Comparison of ENCODE assay signal across 10 cellular contexts in the genomic region with DNA sequence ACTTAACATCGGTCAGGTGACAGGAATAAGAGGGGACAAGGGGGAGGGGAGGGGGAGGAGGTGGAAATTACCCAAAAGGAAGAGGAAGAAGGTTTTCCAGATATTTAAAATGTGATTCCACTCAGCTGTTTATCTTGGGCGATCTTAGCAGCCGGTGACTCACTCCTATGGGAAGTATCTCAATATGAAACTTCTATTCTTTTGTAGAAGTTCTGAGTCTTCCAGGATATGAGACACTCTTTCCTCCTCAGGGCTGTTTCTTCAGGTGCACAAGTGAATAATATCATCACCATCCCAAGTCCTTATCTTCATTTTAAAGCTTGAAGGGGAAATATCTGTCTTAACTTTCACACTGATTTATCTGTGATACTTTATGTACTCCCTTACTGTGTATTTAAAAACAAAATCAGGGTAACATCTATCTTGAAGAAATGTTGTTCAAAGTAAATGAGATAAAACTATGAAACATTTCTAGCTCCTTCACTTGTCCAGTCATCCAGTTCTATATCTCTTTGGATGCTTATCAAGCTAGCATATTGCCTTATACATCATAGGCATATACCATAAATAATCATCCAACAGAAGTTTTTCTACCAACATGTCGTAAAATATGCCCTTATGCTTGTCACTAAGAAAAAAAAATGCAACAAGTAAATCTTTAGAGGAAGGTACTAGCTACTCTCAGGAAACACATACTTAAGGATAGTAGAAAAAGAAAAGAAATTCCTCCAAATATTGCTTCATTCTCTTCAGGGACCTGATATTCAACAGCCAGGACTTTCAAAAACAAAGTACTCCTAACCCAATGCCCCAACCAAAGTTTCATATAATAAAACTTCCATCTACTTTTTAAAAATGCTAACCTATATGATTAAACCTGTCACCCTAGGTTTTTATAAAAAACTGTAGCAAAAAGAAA. TPM values are rescaled to one million over a fixed set of nuclear protein-coding genes. Genes with fewer than 3 reads are reported as not detected.
DNase-seq lines count a peak whose midpoint lies in the region; ATAC-seq, FAIRE-seq and TF ChIP-seq lines count a peak whose summit lies in the region.
"Had no signal": no experiment of that assay in that cellular context is flagged by ENCODE, and none has a peak within 500 bp of the region (broad histone marks: within the 10 kb centered on the region; RNA-seq: fewer than 3 reads in every experiment).

No MANE protein-coding gene starts in this region.

- H3K4me3 ChIP-seq in K562 = no peak overlapping the region
- H3K4me3 ChIP-seq in right cardiac atrium (ENCODE audit: low read length) = no peak overlapping the region
- H3K4me3 ChIP-seq: BLaER1 treated with 17β-estradiol and CSF1 and Interleukin-3, amounts not matched to agents 10 nM and 100 nM had no signal

- H3K4me1 ChIP-seq in K562 (replicated peaks in 1 of 2; ENCODE audit: control insufficient read depth in 2 of 2, insufficient read depth in 2 of 2, low read length in 2 of 2) = no peaks in the 10 kb centered on the region
- no peaks in the 10 kb centered on the region for H3K4me1 ChIP-seq in right cardiac atrium (ENCODE audit: control insufficient read depth, insufficient read depth, low read length)

- H4K20me1 ChIP-seq in K562 (replicated peaks; ENCODE audit: control insufficient read depth, insufficient read depth, low read length) = no peaks in the 10 kb centered on the region

- POLR2A ChIA-PET in K562 (lab: Yijun Ruan, JAX) = no interaction called here

- peak; percentile 16 for DNase-seq in stimulated activated CD4-positive, alpha-beta T cell treated with anti-CD3 and anti-CD28 coated beads, Interleukin-15, amount 100 ng/mL, for 24 hours
- no peak for DNase-seq in stimulated activated CD4-positive, alpha-beta T cell treated with anti-CD3 and anti-CD28 coated beads, Interleukin-1b, Interleukin-23, amount 100 ng/mL, for 48 hours
- DNase-seq in K562 (ENCODE audit: extremely low read depth in 1 of 4, low spot score in 3 of 4) (no peak), right cardiac atrium (peak in 2 of 3 donors; percentile 16 to 23), urothelium cell line (ENCODE audit: low spot score) (peak; percentile 41), pons (ENCODE audit: low spot score) (no peak), MV-4-11 (lab: John Stamatoyannopoulos, UW) (no peak), NCI-H1436 treated with DMSO at 0.1 percent for 48 hours (lab: John Stamatoyannopoulos, UW) (no peak)
- DNase-seq: SHP77 had no signal

- no peak overlapping the region for H3K9ac ChIP-seq in K562 (ENCODE audit: insufficient read depth in 1 of 2, low read depth in 2 of 2, low read length in 2 of 2)
- H3K9ac ChIP-seq: BLaER1 treated with 17β-estradiol and CSF1 and Interleukin-3, amounts not matched to agents 10 nM and 100 nM had no signal

- ATAC-seq in K562 = no peak
- ATAC-seq in right cardiac atrium = peak; percentile 52 to 92

- FAIRE-seq in K562 (lab: Jason Lieb, UNC) (no peak), urothelium cell line (lab: Jason Lieb, UNC) (no peak)

- WGBS in K562 (ENCODE audit: insufficient coverage, low coverage, missing lambda C conversion rate) = 3% methylated on average over 4 of the region's 4 CpGs
- 54% methylated on average over 4 of the region's 4 CpGs for WGBS in right cardiac atrium

- intact Hi-C loops in K562 (cut with micrococcal nuclease) (no loop called here), right cardiac atrium (cut with DNase I) (loop anchor here in 1 of 4 donors (10.0 kb wide), 1 partner anchor 108 kb away; no protein-coding TSS in a partner anchor)

- TF ChIP-seq EP300 in K562 (IDR thresholded peaks at IDR 0.05; ENCODE audit: low read length) = no peak

- H3K4me2 ChIP-seq in K562 (ENCODE audit: insufficient read depth, low read length) = no peak overlapping the region

- H3K9me3 ChIP-seq in K562 (replicated peaks; ENCODE audit: control insufficient read depth, insufficient read depth, low read depth, low read length) (no peaks in the 10 kb centered on the region), right cardiac atrium (ENCODE audit: control insufficient read depth, low read length) (no peaks in the 10 kb centered on the region)

- TF ChIP-seq POLR2A in K562 (conservative IDR thresholded peaks at IDR 0.05) = no peak

- H3K27ac ChIP-seq in K562 (ENCODE audit: extremely low read depth, low read depth, low read length) (no peak overlapping the region), right cardiac atrium (ENCODE audit: low read length) (no peak overlapping the region)
- H3K27ac ChIP-seq: BLaER1 treated with 17β-estradiol and CSF1 and Interleukin-3, amounts not matched to agents 10 nM and 100 nM had no signal

- peaks cover 14 to 17% of the 10 kb centered on the region in 2 experiments; a peak in 4 of 5 replicates for H3K27me3 ChIP-seq in K562 (ENCODE audit: control insufficient read depth in 2 of 2, insufficient read depth in 2 of 2, low read length in 2 of 2)
- no peaks in the 10 kb centered on the region for H3K27me3 ChIP-seq in right cardiac atrium (ENCODE audit: control insufficient read depth, insufficient read depth)
- H3K27me3 ChIP-seq: BLaER1 treated with 17β-estradiol and CSF1 and Interleukin-3, amounts not matched to agents 10 nM and 100 nM had no signal

- no peak overlapping the region for H2AFZ ChIP-seq in K562 (ENCODE audit: low read depth, low read length)

- TF ChIP-seq RAD21 in K562 (CRISPR knock-in tag; conservative IDR thresholded peaks at IDR 0.05 in 1 of 2, IDR thresholded peaks at IDR 0.05 in 1 of 2) = no peak

- no TSS peak for BruUV-seq in K562 (replicated peaks; lab: Mats Ljungman, UMichigan)

- no peaks in the 10 kb centered on the region for H3K36me3 ChIP-seq in K562 (ENCODE audit: control insufficient read depth, insufficient read depth, low read length)

- no peak for TF ChIP-seq CTCF in K562 (IDR thresholded peaks at IDR 0.05 in 2 of 3, conservative IDR thresholded peaks at IDR 0.05 in 1 of 3; ENCODE audit: insufficient read depth in 2 of 3, low read depth in 1 of 3, low read length in 3 of 3)

- in situ Hi-C loops in K562 (cut with MboI) = no loop called here

- no peaks in the 10 kb centered on the region for H3K9me1 ChIP-seq in K562 (ENCODE audit: control insufficient read depth, insufficient read depth, low read length)

- H3K79me2 ChIP-seq in K562 (ENCODE audit: control insufficient read depth, insufficient read depth, low read length) = no peaks in the 10 kb centered on the region

- CTCF ChIA-PET in K562 (lab: Yijun Ruan, JAX; ENCODE audit: low intra/inter-chr PET ratio) = no interaction called here

TF ChIP-seq in K562, 482 proteins besides CTCF, POLR2A, EP300 and RAD21 (continues in another document):
- TF ChIP-seq, protein P1, sequence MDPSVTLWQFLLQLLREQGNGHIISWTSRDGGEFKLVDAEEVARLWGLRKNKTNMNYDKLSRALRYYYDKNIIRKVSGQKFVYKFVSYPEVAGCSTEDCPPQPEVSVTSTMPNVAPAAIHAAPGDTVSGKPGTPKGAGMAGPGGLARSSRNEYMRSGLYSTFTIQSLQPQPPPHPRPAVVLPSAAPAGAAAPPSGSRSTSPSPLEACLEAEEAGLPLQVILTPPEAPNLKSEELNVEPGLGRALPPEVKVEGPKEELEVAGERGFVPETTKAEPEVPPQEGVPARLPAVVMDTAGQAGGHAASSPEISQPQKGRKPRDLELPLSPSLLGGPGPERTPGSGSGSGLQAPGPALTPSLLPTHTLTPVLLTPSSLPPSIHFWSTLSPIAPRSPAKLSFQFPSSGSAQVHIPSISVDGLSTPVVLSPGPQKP (CRISPR knock-in tag; IDR thresholded peaks at IDR 0.05) = no peak
- TF ChIP-seq WHSC1 (IDR thresholded peaks at IDR 0.05; ENCODE audit: low read length) = no peak
- no peak for TF ChIP-seq ZNF76 (CRISPR knock-in tag; IDR thresholded peaks at IDR 0.05; ENCODE audit: borderline replicate concordance)
- no peak for TF ChIP-seq SMAD2 (IDR thresholded peaks at IDR 0.05; ENCODE audit: low read depth, low read length)

RNA-seq across cellular contexts. Expression of a gene that starts 13.7 kb away (rescaled TPM):
- 15.9 and 23.4 TPM in 2 replicates for total RNA-seq in K562 (2011; cell fraction: chromatin; rRNA removed; ENCODE audit: low replicate concordance)
- 3.8 and 8.0 TPM in 2 replicates for total RNA-seq in K562 (2011; cell fraction: nucleolus; rRNA removed)
- total RNA-seq in K562 (2011; cell fraction: nucleoplasm; rRNA removed) = 10.6 and 11.6 TPM in 2 replicates
- total RNA-seq in K562 (2014; rRNA removed) (1.5 and 2.0 TPM in 2 replicates), K562 (2014; rRNA removed; fragmentation: Illumina TruSeq; extraction: Trizol) (2.1 and 2.3 TPM in 2 replicates), K562 (2015; rRNA removed; fragmentation: Illumina TruSeq; extraction: Trizol) (1.7 and 2.1 TPM in 2 replicates), K562 (2021) (3.8 and 4.9 TPM in 2 replicates), right cardiac atrium (10 to 100 TPM; 13.5 to 19.9 (median 16.5) TPM)
- polyA plus RNA-seq in K562 (2011; rRNA removed) (3.7 and 5.7 TPM in 2 replicates), K562 (2014; fragmentation: Illumina TruSeq; extraction: Trizol) (1.8 and 2.9 TPM in 2 replicates), K562 (2014; fragmentation: Nextera tagmentation; extraction: Ambion mirVana) (under 1 TPM; 0.42 to 0.45 TPM), K562 (2014; rRNA removed) (3.3 and 3.8 TPM in 2 replicates), right cardiac atrium (5.7 TPM)
- 1.2 and 1.7 TPM in 2 replicates for polyA plus RNA-seq in K562 (2011; cell fraction: cytosol; rRNA removed)
- 18.4 and 29.9 TPM in 2 replicates for polyA plus RNA-seq in K562 (2011; cell fraction: nucleus; rRNA removed)
- polyA plus RNA-seq in K562 (2012) = 1.9 and 2.4 TPM in 2 replicates
- polyA minus RNA-seq in K562 (2011; rRNA and poly(A)+ RNA removed) = 4.3 and 6.8 TPM in 2 replicates
- polyA minus RNA-seq in K562 (2011; cell fraction: cytosol; rRNA and poly(A)+ RNA removed) = 1.1 and 1.2 TPM in 2 replicates
- polyA minus RNA-seq in K562 (2011; cell fraction: nucleus; rRNA and poly(A)+ RNA removed) = 10.6 and 13.5 TPM in 2 replicates

RNA-seq across cellular contexts. Expression of a gene that starts 14.0 kb away (rescaled TPM):
- 7.6 and 23.6 TPM in 2 replicates for total RNA-seq in K562 (2011; cell fraction: chromatin; rRNA removed; ENCODE audit: low replicate concordance)
- 11.6 and 14.0 TPM in 2 replicates for total RNA-seq in K562 (2011; cell fraction: nucleolus; rRNA removed)
- 13.6 and 16.2 TPM in 2 replicates for total RNA-seq in K562 (2011; cell fraction: nucleoplasm; rRNA removed)
- total RNA-seq in K562 (2014; rRNA removed) (14.3 and 18.8 TPM in 2 replicates), K562 (2014; rRNA removed; fragmentation: Illumina TruSeq; extraction: Trizol) (33.5 and 42.0 TPM in 2 replicates), K562 (2015; rRNA removed; fragmentation: Illumina TruSeq; extraction: Trizol) (27.6 and 29.5 TPM in 2 replicates), K562 (2021) (18.5 and 20.3 TPM in 2 replicates), right cardiac atrium (10 to 100 TPM; 17.1 to 22.4 (median 18.4) TPM)
- polyA plus RNA-seq in K562 (2011; rRNA removed) (25.0 and 28.7 TPM in 2 replicates), K562 (2014; fragmentation: Illumina TruSeq; extraction: Trizol) (29.4 and 29.8 TPM in 2 replicates), K562 (2014; fragmentation: Nextera tagmentation; extraction: Ambion mirVana) (10 to 100 TPM; 27.4 to 27.7 TPM), K562 (2014; rRNA removed) (19.3 and 20.7 TPM in 2 replicates), right cardiac atrium (11.9 TPM)
- polyA plus RNA-seq in K562 (2011; cell fraction: cytosol; rRNA removed) = 3.1 and 9.3 TPM in 2 replicates
- 4.4 and 7.7 TPM in 2 replicates for polyA plus RNA-seq in K562 (2011; cell fraction: nucleus; rRNA removed)
- polyA plus RNA-seq in K562 (2012) = 16.5 and 55.5 TPM in 2 replicates
- 31.5 and 38.3 TPM in 2 replicates for polyA minus RNA-seq in K562 (2011; rRNA and poly(A)+ RNA removed)
- 18.6 and 19.1 TPM in 2 replicates for polyA minus RNA-seq in K562 (2011; cell fraction: cytosol; rRNA and poly(A)+ RNA removed)
- 17.2 and 19.0 TPM in 2 replicates for polyA minus RNA-seq in K562 (2011; cell fraction: nucleus; rRNA and poly(A)+ RNA removed)

Comparison
In these comparisons a context has a peak if more than half of its experiments do, and no peak if none do; other contexts are left out.
1. DNase-seq: peak in stimulated activated CD4-positive, alpha-beta T cell treated with anti-CD3 and anti-CD28 coated beads, Interleukin-15, amount 100 ng/mL, for 24 hours (single experiment), right cardiac atrium (2 of 3) and urothelium cell line (single experiment); none in stimulated activated CD4-positive, alpha-beta T cell treated with anti-CD3 and anti-CD28 coated beads, Interleukin-1b, Interleukin-23, amount 100 ng/mL, for 48 hours (single experiment), K562 (0 of 4), pons (single experiment), MV-4-11 (single experiment) and NCI-H1436 treated with DMSO at 0.1 percent for 48 hours (single experiment).